20 cellular contexts compared by ENCODE assay signal in genomic region chr3:127759826-127760225, GRCh38.
A peak's percentile ranks its signal among the peaks of the same experiment; 100 is the strongest.
DNase-seq lines count a peak whose midpoint lies in the region; ATAC-seq and TF ChIP-seq lines count a peak whose summit lies in the region.
"Had no signal": no experiment of that assay in that cellular context is flagged by ENCODE, and none has a peak within 500 bp of the region (broad histone marks: within the 10 kb centered on the region; RNA-seq: fewer than 3 reads in every experiment).

No MANE protein-coding gene starts in this region.

- H3K27me3 ChIP-seq in right atrium auricular region (no peaks in the 10 kb centered on the region), esophagus muscularis mucosa (no peaks in the 10 kb centered on the region), gastrocnemius medialis (no peaks in the 10 kb centered on the region), testis (no peaks in the 10 kb centered on the region)
- H3K27me3 ChIP-seq: MG63 had no signal

- in situ Hi-C loops in gastrocnemius medialis (cut with MboI; ENCODE audit: low sequenced_read_pairs in 4 of 4): no loop called here

- H3K9me3 ChIP-seq in right atrium auricular region (no peaks in the 10 kb centered on the region), esophagus muscularis mucosa (no peaks in the 10 kb centered on the region), gastrocnemius medialis (no peaks in the 10 kb centered on the region), testis (no peaks in the 10 kb centered on the region)
- H3K9me3 ChIP-seq: HAP-1, MG63 had no signal

- intact Hi-C loops in Right ventricle myocardium superior (cut with DNase I) (no loop called here), esophagus muscularis mucosa (cut with DNase I) (loop anchor here (10.0 kb wide), 1 partner anchor 65 kb away; no protein-coding TSS in a partner anchor), gastrocnemius medialis (cut with DNase I; ENCODE audit: low total_unique reads) (loop anchor here (1.0 to 10.0 kb wide), 3 partner anchors 63 to 195 kb away; no protein-coding TSS in a partner anchor), testis (cut with DNase I; ENCODE audit: low total_unique reads) (no loop called here)
- intact Hi-C loops in activated CD4-positive, alpha-beta memory T cell treated with anti-CD3 and anti-CD28 coated beads for 36 hours (cut with micrococcal nuclease): no loop called here

- H3K4me1 ChIP-seq in right atrium auricular region (peaks cover 0 to 40% of the 10 kb centered on the region in 2 donors), esophagus muscularis mucosa (peaks cover 47 to 62% (median 54%) of the 10 kb centered on the region in 4 donors), gastrocnemius medialis (peaks cover 42 to 48% of the 10 kb centered on the region in 2 donors), testis (peaks cover 14% of the 10 kb centered on the region)
- H3K4me1 ChIP-seq: HAP-1 had no signal

- ATAC-seq in Right ventricle myocardium superior (ENCODE audit: poor library complexity): no peak
- no peak for ATAC-seq in gastrocnemius medialis
- ATAC-seq in HG02973 (IDR thresholded peaks at IDR 0.05; ENCODE audit: unreplicated experiment): no peak

- H3K9me3 Mint-ChIP-seq in activated CD4-positive, alpha-beta memory T cell treated with anti-CD3 and anti-CD28 coated beads for 36 hours: no peaks in the 10 kb centered on the region
- H3K9me3 Mint-ChIP-seq in progenitor cell of endocrine pancreas (ENCODE audit: low read depth): no peaks in the 10 kb centered on the region
- H3K9me3 Mint-ChIP-seq: CD4-positive, CD25-positive, alpha-beta regulatory T cell; IgD-negative memory B cell had no signal

- no peak overlapping the region for H3K4me3 ChIP-seq in right atrium auricular region
- no peak overlapping the region for H3K4me3 ChIP-seq in esophagus muscularis mucosa
- no peak overlapping the region for H3K4me3 ChIP-seq in gastrocnemius medialis
- no peak overlapping the region for H3K4me3 ChIP-seq in testis
- H3K4me3 ChIP-seq: GM23248, HAP-1, MG63 had no signal

- peaks cover 8% of the 10 kb centered on the region for H3K4me1 Mint-ChIP-seq in activated CD4-positive, alpha-beta memory T cell treated with anti-CD3 and anti-CD28 coated beads for 36 hours (ENCODE audit: low read depth)
- H3K4me1 Mint-ChIP-seq in progenitor cell of endocrine pancreas (ENCODE audit: low read depth): no peaks in the 10 kb centered on the region

- POLR2A ChIA-PET in activated CD4-positive, alpha-beta memory T cell treated with anti-CD3 and anti-CD28 coated beads for 36 hours (lab: Charles Lee): no interaction called here

- H3K36me3 ChIP-seq in right atrium auricular region (peaks cover 5% of the 10 kb centered on the region), esophagus muscularis mucosa (no peaks in the 10 kb centered on the region), gastrocnemius medialis (no peaks in the 10 kb centered on the region), testis (ENCODE audit: low read depth, missing control alignments) (no peaks in the 10 kb centered on the region)
- H3K36me3 ChIP-seq: HAP-1 had no signal

- H3K36me3 Mint-ChIP-seq in activated CD4-positive, alpha-beta memory T cell treated with anti-CD3 and anti-CD28 coated beads for 36 hours: no peaks in the 10 kb centered on the region
- H3K36me3 Mint-ChIP-seq in progenitor cell of endocrine pancreas (ENCODE audit: insufficient read depth): no peaks in the 10 kb centered on the region
- H3K36me3 Mint-ChIP-seq: CD4-positive, CD25-positive, alpha-beta regulatory T cell had no signal

- WGBS in esophagus muscularis mucosa: 51% methylated on average over 8 of the region's 8 CpGs
- WGBS in testis, 2 donors: 73 to 88% methylated on average over 8 of the region's 8 CpGs

- no peak overlapping the region for H3K4me3 Mint-ChIP-seq in activated CD4-positive, alpha-beta memory T cell treated with anti-CD3 and anti-CD28 coated beads for 36 hours
- H3K4me3 Mint-ChIP-seq in progenitor cell of endocrine pancreas (ENCODE audit: low read depth): no peak overlapping the region
- H3K4me3 Mint-ChIP-seq: B cell; CD4-positive, CD25-positive, alpha-beta regulatory T cell had no signal

- no peak for TF ChIP-seq POLR2A in esophagus muscularis mucosa (IDR thresholded peaks at IDR 0.05; ENCODE audit: low read depth)
- TF ChIP-seq POLR2A in gastrocnemius medialis (IDR thresholded peaks at IDR 0.05): no peak
- TF ChIP-seq POLR2A in testis (IDR thresholded peaks at IDR 0.05): no peak

- TF ChIP-seq CTCF in right atrium auricular region (IDR thresholded peaks at IDR 0.05) (no peak), esophagus muscularis mucosa (IDR thresholded peaks at IDR 0.05) (no peak), gastrocnemius medialis (IDR thresholded peaks at IDR 0.05 in 4 of 5, conservative IDR thresholded peaks at IDR 0.05 in 1 of 5) (no peak), progenitor cell of endocrine pancreas (IDR thresholded peaks at IDR 0.05; ENCODE audit: unreplicated experiment) (no peak), testis (IDR thresholded peaks at IDR 0.05) (no peak)

- CTCF ChIA-PET in activated CD4-positive, alpha-beta memory T cell treated with anti-CD3 and anti-CD28 coated beads for 36 hours (lab: Charles Lee): no interaction called here

- no peak for DNase-seq in right atrium auricular region (ENCODE audit: low spot score)
- no peak for DNase-seq in Right ventricle myocardium superior
- no peak for DNase-seq in esophagus muscularis mucosa (ENCODE audit: extremely low spot score)
- DNase-seq in gastrocnemius medialis: no peak
- DNase-seq in activated CD4-positive, alpha-beta memory T cell treated with anti-CD3 and anti-CD28 coated beads for 36 hours: no peak
- DNase-seq in progenitor cell of endocrine pancreas (ENCODE audit: low spot score, unreplicated experiment): no peak
- DNase-seq in testis: no peak
- DNase-seq: CD4-positive, CD25-positive, alpha-beta regulatory T cell; COR-L47; GM23248; Karpas-422; MG63; NCI-H2081; NCI-H774; OCI-M1; SIG-M5 had no signal

- H3K27ac Mint-ChIP-seq in activated CD4-positive, alpha-beta memory T cell treated with anti-CD3 and anti-CD28 coated beads for 36 hours: no peak overlapping the region
- H3K27ac Mint-ChIP-seq in progenitor cell of endocrine pancreas: no peak overlapping the region
- H3K27ac Mint-ChIP-seq: B cell; CD4-positive, CD25-positive, alpha-beta regulatory T cell; IgD-negative memory B cell had no signal

- H3K27ac ChIP-seq in right atrium auricular region (peak overlapping the region; percentile 77 to 82), esophagus muscularis mucosa (replicated peaks in 1 of 4) (peak overlapping the region; percentile 62 to 78 (median 70)), gastrocnemius medialis (peak overlapping the region in 3 of 4 donors; percentile 73 to 78 (median 73)), testis (no peak overlapping the region)
- H3K27ac ChIP-seq: GM23248 had no signal

- peaks cover 7% of the 10 kb centered on the region for H3K27me3 Mint-ChIP-seq in activated CD4-positive, alpha-beta memory T cell treated with anti-CD3 and anti-CD28 coated beads for 36 hours
- peaks cover 43% of the 10 kb centered on the region for H3K27me3 Mint-ChIP-seq in progenitor cell of endocrine pancreas
- H3K27me3 Mint-ChIP-seq: B cell, IgD-negative memory B cell had no signal

- TF ChIP-seq EP300 in esophagus muscularis mucosa (IDR thresholded peaks at IDR 0.05): no peak

Comparison
In these comparisons a context has a peak if more than half of its experiments do, and no peak if none do; other contexts are left out.
1. H3K27ac ChIP-seq: peak in right atrium auricular region (2 of 2), esophagus muscularis mucosa (4 of 4) and gastrocnemius medialis (3 of 4); none in testis (0 of 2).
2. intact Hi-C loops: an anchor here in esophagus muscularis mucosa (10.0 kb wide) and gastrocnemius medialis (1.0 to 10.0 kb wide); none called in Right ventricle myocardium superior, activated CD4-positive, alpha-beta memory T cell treated with anti-CD3 and anti-CD28 coated beads for 36 hours and testis.